Comparison of ENCODE assay signal across 8 cellular contexts in the genomic region with DNA sequence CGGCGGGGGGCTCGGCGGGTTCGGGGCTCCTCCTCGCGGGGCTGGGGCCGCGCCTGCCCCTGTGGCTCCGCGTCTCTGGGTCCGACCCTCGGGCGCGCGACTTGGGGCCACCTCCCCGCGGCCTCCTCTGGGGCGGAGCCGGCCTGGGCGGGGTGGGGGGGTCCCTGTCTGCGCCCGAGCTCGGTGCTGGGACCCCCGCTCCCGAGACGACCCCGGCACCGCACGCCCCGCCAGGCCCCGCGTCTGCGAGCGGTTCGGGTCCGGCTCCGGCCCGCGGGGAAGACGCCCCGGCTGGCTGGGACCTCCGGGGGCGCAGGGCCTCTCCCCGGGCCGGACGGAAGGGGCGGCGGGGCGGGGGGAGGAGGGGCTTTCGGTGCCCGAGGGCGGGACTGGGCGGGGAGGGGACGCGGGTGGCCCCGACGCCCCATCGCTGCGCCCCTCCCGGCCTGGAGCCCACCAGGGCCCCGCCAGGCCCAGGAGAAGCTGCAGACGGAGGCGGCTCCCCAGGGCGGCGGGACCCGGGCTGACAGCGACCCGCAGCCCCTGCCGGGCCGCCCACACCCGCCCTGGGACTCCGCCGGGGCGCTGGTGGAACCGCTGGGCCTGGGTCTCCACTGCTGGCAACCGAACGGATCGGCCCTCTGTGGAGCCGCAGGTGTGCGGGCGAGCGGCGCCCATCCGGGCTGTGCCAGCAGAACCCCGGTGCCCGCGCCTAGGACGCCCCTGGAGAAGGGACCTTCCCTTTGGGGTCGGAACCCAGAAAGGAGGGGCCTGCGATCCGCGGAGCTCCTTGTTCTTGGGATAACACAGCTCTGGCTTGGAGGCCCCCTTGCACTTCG. TPM values are rescaled to one million over a fixed set of nuclear protein-coding genes. Genes with fewer than 3 reads are reported as not detected.
DNase-seq lines count a peak whose midpoint lies in the region; ATAC-seq and TF ChIP-seq lines count a peak whose summit lies in the region.

No MANE protein-coding gene starts in this region.

- no peak for TF ChIP-seq CTCF in HFFc6 (IDR thresholded peaks at IDR 0.05)

- no peaks in the 10 kb centered on the region for H3K27me3 ChIP-seq in adipocyte (replicated peaks; ENCODE audit: control insufficient read depth, insufficient read depth, low read length)

- peak overlapping the region; percentile 92 for H3K4me3 ChIP-seq in adipocyte (ENCODE audit: low read length)

- H3K9me3 Mint-ChIP-seq in HFFc6, result peaks cover 27% of the 10 kb centered on the region
- H3K9me3 Mint-ChIP-seq in stimulated activated naive CD8-positive, alpha-beta T cell treated with anti-CD3 and anti-CD28 coated beads, Interleukin-15, Interleukin-2, amounts not matched to agents 100 ng/mL and 50 ng/mL, for 24 hours, result peaks cover 13% of the 10 kb centered on the region

- H3K4me1 Mint-ChIP-seq in HFFc6 (ENCODE audit: low read depth), result peaks cover 42% of the 10 kb centered on the region
- peaks cover 18% of the 10 kb centered on the region for H3K4me1 Mint-ChIP-seq in stimulated activated naive CD8-positive, alpha-beta T cell treated with anti-CD3 and anti-CD28 coated beads, Interleukin-15, Interleukin-2, amounts not matched to agents 100 ng/mL and 50 ng/mL, for 24 hours (ENCODE audit: low read depth)

- peak overlapping the region; percentile 99 for H3K9ac ChIP-seq in adipocyte (ENCODE audit: low read length)

- H3K36me3 Mint-ChIP-seq in HFFc6 (ENCODE audit: low read depth), result peaks cover 32% of the 10 kb centered on the region
- peaks cover 15% of the 10 kb centered on the region for H3K36me3 Mint-ChIP-seq in stimulated activated naive CD8-positive, alpha-beta T cell treated with anti-CD3 and anti-CD28 coated beads, Interleukin-15, Interleukin-2, amounts not matched to agents 100 ng/mL and 50 ng/mL, for 24 hours (ENCODE audit: low read depth)

- H3K9me3 ChIP-seq in adipocyte (ENCODE audit: control insufficient read depth, low read length), result no peaks in the 10 kb centered on the region

- DNase-seq in HFFc6 (no peak), adipocyte (ENCODE audit: low read depth) (peak; percentile 70), iPS-NIHi7 (ENCODE audit: extremely low spot score) (peak; percentile 57), COLO829 (ENCODE audit: low spot score) (no peak), NCI-H2196 treated with DMSO at 0.1 percent for 48 hours (lab: John Stamatoyannopoulos, UW; ENCODE audit: unreplicated experiment) (no peak)

- peaks cover 1% of the 10 kb centered on the region; the same call in 1 of the 2 replicates for H3K27me3 Mint-ChIP-seq in HFFc6 (ENCODE audit: insufficient read depth)
- H3K27me3 Mint-ChIP-seq in stimulated activated naive CD8-positive, alpha-beta T cell treated with anti-CD3 and anti-CD28 coated beads, Interleukin-15, Interleukin-2, amounts not matched to agents 100 ng/mL and 50 ng/mL, for 24 hours, result peaks cover 31% of the 10 kb centered on the region

- no peak for ATAC-seq in HG02678 (IDR thresholded peaks at IDR 0.05; ENCODE audit: unreplicated experiment)
- ATAC-seq in HG02763 (IDR thresholded peaks at IDR 0.05; ENCODE audit: unreplicated experiment), result no peak

- H3K36me3 ChIP-seq in adipocyte (ENCODE audit: control insufficient read depth, insufficient read depth, low read length, severe bottlenecking), result peaks cover 5% of the 10 kb centered on the region

- H3K4me1 ChIP-seq in adipocyte (ENCODE audit: control insufficient read depth, insufficient read depth, low read length), result peaks cover 50% of the 10 kb centered on the region

- H3K27ac Mint-ChIP-seq in HFFc6, result peak overlapping the region; percentile 70
- no peak overlapping the region for H3K27ac Mint-ChIP-seq in stimulated activated naive CD8-positive, alpha-beta T cell treated with anti-CD3 and anti-CD28 coated beads, Interleukin-15, Interleukin-2, amounts not matched to agents 100 ng/mL and 50 ng/mL, for 24 hours

- peak overlapping the region; percentile 93 for H3K4me3 Mint-ChIP-seq in HFFc6
- H3K4me3 Mint-ChIP-seq in stimulated activated naive CD8-positive, alpha-beta T cell treated with anti-CD3 and anti-CD28 coated beads, Interleukin-15, Interleukin-2, amounts not matched to agents 100 ng/mL and 50 ng/mL, for 24 hours, result peak overlapping the region; percentile 72

RNA-seq across cellular contexts. Expression of a gene that starts 0.6 kb away (rescaled TPM):
- total RNA-seq in HFFc6 (2021; fragmentation: NEBNext Ultra II Directional; extraction: Animal tissue kit (Norgen Biotek cat#: 25700)), result 100 to 1,000 TPM; 426 to 514 (median 467) TPM

RNA-seq across cellular contexts. Expression of a gene that starts 56.9 kb away (rescaled TPM):
- 1 to 10 TPM in 1 of 6 experiments, under 1 TPM in 4, not detected in 1; 0.12 to 1.2 (median 0.17) TPM for total RNA-seq in HFFc6 (2021; fragmentation: NEBNext Ultra II Directional; extraction: Animal tissue kit (Norgen Biotek cat#: 25700))

Comparison
In these comparisons a context has a peak if more than half of its experiments do, and no peak if none do; other contexts are left out.
1. DNase-seq: peak in adipocyte (single experiment) and iPS-NIHi7 (single experiment); none in HFFc6 (single experiment), COLO829 (single experiment) and NCI-H2196 treated with DMSO at 0.1 percent for 48 hours (single experiment).